In genomic region chr16:57166951-57167350, GRCh38 we compare ENCODE assay signal across 12 cellular contexts. TPM values are rescaled to one million over a fixed set of nuclear protein-coding genes. Genes with fewer than 3 reads are reported as not detected.
DNase-seq lines count a peak whose midpoint lies in the region; ATAC-seq and TF ChIP-seq lines count a peak whose summit lies in the region.
"Had no signal": no experiment of that assay in that cellular context is flagged by ENCODE, and none has a peak within 500 bp of the region (broad histone marks: within the 10 kb centered on the region; RNA-seq: fewer than 3 reads in every experiment).

No MANE protein-coding gene starts in this region.

- no peak overlapping the region for H3K9ac ChIP-seq in adipocyte (ENCODE audit: low read length)

- no peak for TF ChIP-seq POLR2A in gastroesophageal sphincter (IDR thresholded peaks at IDR 0.05)

- H3K27me3 ChIP-seq in adipocyte (replicated peaks; ENCODE audit: control insufficient read depth, insufficient read depth, low read length) (no peaks in the 10 kb centered on the region), gastroesophageal sphincter (no peaks in the 10 kb centered on the region)

- H3K36me3 ChIP-seq in adipocyte (ENCODE audit: control insufficient read depth, insufficient read depth, low read length, severe bottlenecking) (peaks cover 71% of the 10 kb centered on the region), gastroesophageal sphincter (peaks cover 0 to 88% of the 10 kb centered on the region in 2 donors)

- WGBS in gastroesophageal sphincter (ENCODE audit: low coverage in 1 of 2), 2 donors = 77 to 84% methylated on average over 7 of the region's 7 CpGs

- no peak for TF ChIP-seq CTCF in gastroesophageal sphincter (IDR thresholded peaks at IDR 0.05)

- no peak for TF ChIP-seq EP300 in gastroesophageal sphincter (IDR thresholded peaks at IDR 0.05)

- peak; percentile 34 for DNase-seq in adipocyte (ENCODE audit: low read depth)
- no peak for DNase-seq in sciatic nerve (ENCODE audit: low spot score)
- DNase-seq in cerebellum (ENCODE audit: low spot score) = no peak
- DNase-seq in stimulated activated CD8-positive, alpha-beta memory T cell treated with anti-CD3 and anti-CD28 coated beads, Interleukin-4, amount 100 ng/mL, for 48 hours = no peak
- DNase-seq in GM19240 (ENCODE audit: insufficient read length, low spot score) = no peak
- DNase-seq: activated CD4-positive, alpha-beta T cell treated with anti-CD3 and anti-CD28 coated beads for 4 hours; activated naive CD4-positive, alpha-beta T cell treated with Interleukin-2 at 50 U/mL for 16 hours; COR-L47; NCI-H2227 treated with DMSO at 0.1 percent for 48 hours had no signal

- H3K9me3 ChIP-seq in adipocyte (ENCODE audit: control insufficient read depth, low read length) = no peaks in the 10 kb centered on the region
- H3K9me3 ChIP-seq in gastroesophageal sphincter = no peaks in the 10 kb centered on the region

- no peak overlapping the region for H3K4me3 ChIP-seq in adipocyte (ENCODE audit: low read length)
- no peak overlapping the region for H3K4me3 ChIP-seq in gastroesophageal sphincter

- H3K27ac ChIP-seq in gastroesophageal sphincter = no peak overlapping the region

- ATAC-seq in HG02610 (IDR thresholded peaks at IDR 0.05; ENCODE audit: unreplicated experiment) = peak; percentile 74
- ATAC-seq in gastroesophageal sphincter = peak; percentile 51
- peak; percentile 67 for ATAC-seq in sciatic nerve
- ATAC-seq in GM21390 (IDR thresholded peaks at IDR 0.05; ENCODE audit: unreplicated experiment) = no peak

- intact Hi-C loops in sciatic nerve (cut with DNase I) = loop anchor here (5.0 kb wide), 1 partner anchor 80 kb away; no protein-coding TSS in a partner anchor

- H3K4me1 ChIP-seq in adipocyte (ENCODE audit: control insufficient read depth, insufficient read depth, low read length) = peaks cover 3% of the 10 kb centered on the region
- peaks cover 0 to 11% (median 0%) of the 10 kb centered on the region in 3 donors for H3K4me1 ChIP-seq in gastroesophageal sphincter

RNA-seq across cellular contexts. Expression of gene PSME3IP1, which starts 18.9 kb away (rescaled TPM):
- total RNA-seq in gastroesophageal sphincter (10 to 100 TPM; 54.9 to 80.7 (median 68.1) TPM), sciatic nerve (80.5 TPM), cerebellum (66.1 TPM)

RNA-seq across cellular contexts. Expression of gene RSPRY1, which starts 19.2 kb away (rescaled TPM):
- total RNA-seq in gastroesophageal sphincter = 10 to 100 TPM; 28.2 to 31.8 (median 29.5) TPM
- 26.3 TPM for total RNA-seq in sciatic nerve
- 61.0 TPM for total RNA-seq in cerebellum
